In genomic region chr1:235326719-235327558, GRCh38 we compare ENCODE assay signal across 8 cellular contexts. TPM values are rescaled to one million over a fixed set of nuclear protein-coding genes. Genes with fewer than 3 reads are reported as not detected.
A peak's percentile ranks its signal among the peaks of the same experiment; 100 is the strongest.
DNase-seq lines count a peak whose midpoint lies in the region; ATAC-seq, FAIRE-seq and TF ChIP-seq lines count a peak whose summit lies in the region.

No MANE protein-coding gene starts in this region.

- H3K27ac ChIP-seq in pancreas (peak overlapping the region; percentile 87 to 99 (median 92)), tibial artery (peak overlapping the region; percentile 96)

- TF ChIP-seq POLR2A in Raji (IDR thresholded peaks at IDR 0.05; ENCODE audit: insufficient read depth, low read depth, low read length), result 0 out of 2 replicates have a peak, but pooled peaks have one; percentile 12

- peak overlapping the region; percentile 91 for H3K27ac Mint-ChIP-seq in activated naive CD4-positive, alpha-beta T cell treated with anti-CD3 and anti-CD28 coated beads for 36 hours

- peak overlapping the region; percentile 93 for H3K4me3 Mint-ChIP-seq in activated naive CD4-positive, alpha-beta T cell treated with anti-CD3 and anti-CD28 coated beads for 36 hours

- peaks cover 19% of the 10 kb centered on the region for H3K36me3 Mint-ChIP-seq in activated naive CD4-positive, alpha-beta T cell treated with anti-CD3 and anti-CD28 coated beads for 36 hours (ENCODE audit: low read depth)

- H3K9me3 ChIP-seq in pancreas (no peaks in the 10 kb centered on the region), tibial artery (no peaks in the 10 kb centered on the region)

- H3K27me3 ChIP-seq in pancreas (no peaks in the 10 kb centered on the region), tibial artery (no peaks in the 10 kb centered on the region)

- 0% methylated on average over 71 to 78 of the region's 78 CpGs for WGBS in pancreas, 2 donors

- no peaks in the 10 kb centered on the region for H3K9me3 Mint-ChIP-seq in activated naive CD4-positive, alpha-beta T cell treated with anti-CD3 and anti-CD28 coated beads for 36 hours

- intact Hi-C loops in activated naive CD4-positive, alpha-beta T cell treated with anti-CD3 and anti-CD28 coated beads for 36 hours (cut with micrococcal nuclease), result loop anchor here (5.0 kb wide), 2 partner anchors 225 to 605 kb away; no protein-coding TSS in a partner anchor
- intact Hi-C loops in head of caudate nucleus (cut with DNase I) (loop anchor here (5.0 to 10.0 kb wide), 3 partner anchors 72 to 178 kb away; partner anchors contain the start of gene B3GALNT2), pancreas (cut with DNase I) (loop anchor here in 1 of 3 donors (10.0 kb wide), 1 partner anchor 72 kb away; no protein-coding TSS in a partner anchor), tibial artery (cut with DNase I; ENCODE audit: low total_unique reads) (loop anchor here (2.0 to 10.0 kb wide), 3 partner anchors 40 to 90 kb away; partner anchors contain the start of gene TBCE)

- H3K4me3 ChIP-seq in pancreas (peak overlapping the region; percentile 73 to 99 (median 94)), tibial artery (peak overlapping the region; percentile 77 to 98)

- H3K4me1 ChIP-seq in pancreas, result peaks cover 23 to 49% (median 48%) of the 10 kb centered on the region in 3 donors
- peaks cover 0 to 72% (median 59%) of the 10 kb centered on the region in 4 donors for H3K4me1 ChIP-seq in tibial artery

- DNase-seq in ELF-1 (ENCODE audit: low read depth, low spot score) (peak; percentile 60), head of caudate nucleus (peak in 39 of 42 donors; percentile 9 to 58 (median 31)), pancreas (peak; percentile 31 to 81 (median 51)), tibial artery (peak; percentile 37 to 72)
- DNase-seq in activated naive CD4-positive, alpha-beta T cell treated with anti-CD3 and anti-CD28 coated beads for 36 hours, result peak; percentile 80

- H3K36me3 ChIP-seq in pancreas (no peaks in the 10 kb centered on the region), tibial artery (peaks cover 0 to 9% (median 0%) of the 10 kb centered on the region in 3 donors)

- TF ChIP-seq CTCF in pancreas (IDR thresholded peaks at IDR 0.05) (no peak), tibial artery (IDR thresholded peaks at IDR 0.05) (no peak)

- H3K27me3 Mint-ChIP-seq in activated naive CD4-positive, alpha-beta T cell treated with anti-CD3 and anti-CD28 coated beads for 36 hours (ENCODE audit: low read depth), result no peaks in the 10 kb centered on the region

- H3K4me1 Mint-ChIP-seq in activated naive CD4-positive, alpha-beta T cell treated with anti-CD3 and anti-CD28 coated beads for 36 hours (ENCODE audit: low read depth), result peaks cover 30% of the 10 kb centered on the region

- CTCF ChIA-PET in activated naive CD4-positive, alpha-beta T cell treated with anti-CD3 and anti-CD28 coated beads for 36 hours (lab: Charles Lee), result no interaction called here

- ATAC-seq in HG03159 (IDR thresholded peaks at IDR 0.05; ENCODE audit: unreplicated experiment) (peak; percentile 31), pancreas (peak in 1 of 4 donors; percentile 8), GM18517 (IDR thresholded peaks at IDR 0.05; ENCODE audit: unreplicated experiment) (no peak)

- no peak for FAIRE-seq in pancreas (lab: Jason Lieb, UNC)

RNA-seq across cellular contexts. Expression of gene ARID4B, which starts 1.0 kb away (rescaled TPM):
- 10 to 100 TPM; 39.9 to 43.8 TPM for total RNA-seq in activated naive CD4-positive, alpha-beta T cell treated with anti-CD3 and anti-CD28 coated beads for 36 hours
- total RNA-seq in pancreas, result 10 to 100 TPM; 14.7 to 26.6 (median 19.2) TPM
- 10 to 100 TPM; 12.5 to 14.8 TPM for polyA plus RNA-seq in pancreas

RNA-seq across cellular contexts. Expression of gene GGPS1, which starts 1.4 kb away (rescaled TPM):
- total RNA-seq in activated naive CD4-positive, alpha-beta T cell treated with anti-CD3 and anti-CD28 coated beads for 36 hours, result 10 to 100 TPM; 35.3 to 36.9 TPM
- total RNA-seq in pancreas, result 10 to 100 TPM in 5 of 6 donors, 1 to 10 TPM in 1; 8.9 to 16.7 (median 12.5) TPM
- polyA plus RNA-seq in pancreas, result 10 to 100 TPM in 1 of 2 donors, 1 to 10 TPM in 1; 9.7 to 13.9 TPM

RNA-seq across cellular contexts. Expression of gene TBCE, which starts 40.3 kb away (rescaled TPM):
- total RNA-seq in activated naive CD4-positive, alpha-beta T cell treated with anti-CD3 and anti-CD28 coated beads for 36 hours, result 10 to 100 TPM; 18.8 to 22.1 TPM
- 10 to 100 TPM in 3 of 6 donors, 1 to 10 TPM in 3; 6.9 to 13.6 (median 9.8) TPM for total RNA-seq in pancreas
- polyA plus RNA-seq in pancreas, result 10 to 100 TPM; 17.1 to 18.8 TPM
